Comparison of ENCODE assay signal across 14 cellular contexts in the genomic region with DNA sequence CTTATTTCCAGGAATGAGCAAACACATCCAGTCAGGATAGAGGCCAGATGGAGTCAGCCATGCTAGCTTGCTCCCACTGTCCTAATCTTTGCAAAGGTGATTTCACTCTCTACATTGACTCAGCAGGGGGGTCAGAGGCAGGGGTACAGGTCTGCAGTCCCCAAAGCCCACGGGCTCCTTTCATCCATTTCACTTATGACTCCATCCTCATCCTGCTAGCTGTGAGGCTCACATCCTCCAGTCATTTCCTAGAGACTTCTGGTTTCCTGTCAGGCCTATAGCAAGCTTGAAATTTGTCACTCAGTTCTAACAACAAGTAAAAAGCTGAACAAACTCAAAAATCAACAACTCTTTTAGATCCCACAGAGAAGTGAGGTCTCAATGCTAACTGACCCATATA.
A peak's percentile ranks its signal among the peaks of the same experiment; 100 is the strongest.
DNase-seq lines count a peak whose midpoint lies in the region; ATAC-seq and TF ChIP-seq lines count a peak whose summit lies in the region.
"Had no signal": no experiment of that assay in that cellular context is flagged by ENCODE, and none has a peak within 500 bp of the region (broad histone marks: within the 10 kb centered on the region; RNA-seq: fewer than 3 reads in every experiment).

No MANE protein-coding gene starts in this region.

- ATAC-seq in activated naive CD4-positive, alpha-beta T cell treated with anti-CD3 and anti-CD28 coated beads, Interleukin-2, amount 50 U/mL, for 72 hours, result peak; percentile 39 to 84
- ATAC-seq in GM18907 (IDR thresholded peaks at IDR 0.05; ENCODE audit: unreplicated experiment), result no peak
- ATAC-seq: CD8-positive, alpha-beta T cell had no signal

- DNase-seq in activated naive CD4-positive, alpha-beta T cell treated with anti-CD3 and anti-CD28 coated beads, Interleukin-2, amount 50 U/mL, for 72 hours (ENCODE audit: low spot score in 2 of 2), result no peak
- DNase-seq in activated naive CD4-positive, alpha-beta T cell treated with anti-CD3 and anti-CD28 coated beads, Interleukin-2, amount 50 U/mL, for 16 hours, result no peak
- DNase-seq in choroid plexus epithelial cell (ENCODE audit: low read depth) (peak; percentile 4), fibroblast of pulmonary artery (ENCODE audit: low read depth) (peak; percentile 8), pulmonary artery endothelial cell (ENCODE audit: low read depth, low spot score) (peak; percentile 57), HEK293T (ENCODE audit: extremely low spot score) (no peak), NOMO-1 (lab: John Stamatoyannopoulos, UW; ENCODE audit: unreplicated experiment in 2 of 2) (no peak)
- DNase-seq: CD8-positive, alpha-beta T cell; H7; NCI-H1105 treated with DMSO at 0.1 percent for 48 hours; NCI-H1694 treated with DMSO at 0.1 percent for 48 hours; Peyer's patch had no signal

- H3K9me3 Mint-ChIP-seq in activated naive CD4-positive, alpha-beta T cell treated with anti-CD3 and anti-CD28 coated beads, Interleukin-2, amount 50 U/mL, for 72 hours, result peaks cover 5 to 9% of the 10 kb centered on the region in 2 donors
- H3K9me3 Mint-ChIP-seq: CD8-positive, alpha-beta T cell had no signal

- no peak for TF ChIP-seq CTCF in choroid plexus epithelial cell (conservative IDR thresholded peaks at IDR 0.05; ENCODE audit: low read depth, low read length)
- no peak for TF ChIP-seq CTCF in fibroblast of pulmonary artery (IDR thresholded peaks at IDR 0.05; ENCODE audit: low read length, missing control alignments)

- H3K27ac Mint-ChIP-seq in activated naive CD4-positive, alpha-beta T cell treated with anti-CD3 and anti-CD28 coated beads, Interleukin-2, amount 50 U/mL, for 72 hours, result peak overlapping the region in 1 of 2 donors; percentile 29
- H3K27ac Mint-ChIP-seq: CD8-positive, alpha-beta T cell had no signal

- CTCF ChIA-PET in HEK293T (lab: Yijun Ruan, JAX), result no interaction called here

- no peaks in the 10 kb centered on the region for H3K36me3 Mint-ChIP-seq in activated naive CD4-positive, alpha-beta T cell treated with anti-CD3 and anti-CD28 coated beads, Interleukin-2, amount 50 U/mL, for 72 hours
- H3K36me3 Mint-ChIP-seq: CD8-positive, alpha-beta T cell had no signal

- POLR2A ChIA-PET in HEK293T (lab: Yijun Ruan, JAX), result no interaction called here

- H3K4me3 ChIP-seq in choroid plexus epithelial cell (ENCODE audit: low read depth, low read length) (no peak overlapping the region), fibroblast of pulmonary artery (replicated peaks; ENCODE audit: low read depth, low read length) (no peak overlapping the region)
- H3K4me3 ChIP-seq: BLaER1 treated with 17β-estradiol and CSF1 and Interleukin-3, amounts not matched to agents 10 nM and 100 nM; Peyer's patch had no signal

TF ChIP-seq in HEK293T, 16 proteins besides CTCF, POLR2A, EP300 and RAD21:
- no peak for TF ChIP-seq CTBP1 (IDR thresholded peaks at IDR 0.05; ENCODE audit: borderline replicate concordance)
- TF ChIP-seq NFRKB (IDR thresholded peaks at IDR 0.05), result no peak
- no peak for TF ChIP-seq ELF4 (IDR thresholded peaks at IDR 0.05)
- no peak for TF ChIP-seq FOXK2 (IDR thresholded peaks at IDR 0.05)
- TF ChIP-seq, protein P1, sequence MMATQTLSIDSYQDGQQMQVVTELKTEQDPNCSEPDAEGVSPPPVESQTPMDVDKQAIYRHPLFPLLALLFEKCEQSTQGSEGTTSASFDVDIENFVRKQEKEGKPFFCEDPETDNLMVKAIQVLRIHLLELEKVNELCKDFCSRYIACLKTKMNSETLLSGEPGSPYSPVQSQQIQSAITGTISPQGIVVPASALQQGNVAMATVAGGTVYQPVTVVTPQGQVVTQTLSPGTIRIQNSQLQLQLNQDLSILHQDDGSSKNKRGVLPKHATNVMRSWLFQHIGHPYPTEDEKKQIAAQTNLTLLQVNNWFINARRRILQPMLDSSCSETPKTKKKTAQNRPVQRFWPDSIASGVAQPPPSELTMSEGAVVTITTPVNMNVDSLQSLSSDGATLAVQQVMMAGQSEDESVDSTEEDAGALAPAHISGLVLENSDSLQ (IDR thresholded peaks at IDR 0.05), result no peak
- no peak for TF ChIP-seq L3MBTL2 (conservative IDR thresholded peaks at IDR 0.05)
- TF ChIP-seq BHLHE40 (IDR thresholded peaks at IDR 0.05; ENCODE audit: borderline replicate concordance), result no peak
- TF ChIP-seq LEF1 (IDR thresholded peaks at IDR 0.05; ENCODE audit: borderline replicate concordance), result no peak
- TF ChIP-seq TARDBP (IDR thresholded peaks at IDR 0.05), result no peak
- no peak for TF ChIP-seq HDGF (IDR thresholded peaks at IDR 0.05; ENCODE audit: borderline replicate concordance)
- no peak for TF ChIP-seq SP1 (IDR thresholded peaks at IDR 0.05)
- no peak for TF ChIP-seq FOXM1 (IDR thresholded peaks at IDR 0.05; ENCODE audit: borderline replicate concordance)
- no peak for TF ChIP-seq FOXA1 (IDR thresholded peaks at IDR 0.05)
- no peak for TF ChIP-seq ZNF384 (IDR thresholded peaks at IDR 0.05)
- no peak for TF ChIP-seq SUZ12 (IDR thresholded peaks at IDR 0.05)
- no peak for TF ChIP-seq ARNT (IDR thresholded peaks at IDR 0.05)

Comparison
In these comparisons a context has a peak if more than half of its experiments do, and no peak if none do; other contexts are left out.
1. DNase-seq: peak in choroid plexus epithelial cell (single experiment), fibroblast of pulmonary artery (single experiment) and pulmonary artery endothelial cell (single experiment); none in activated naive CD4-positive, alpha-beta T cell treated with anti-CD3 and anti-CD28 coated beads, Interleukin-2, amount 50 U/mL, for 72 hours (0 of 2), activated naive CD4-positive, alpha-beta T cell treated with anti-CD3 and anti-CD28 coated beads, Interleukin-2, amount 50 U/mL, for 16 hours (single experiment), HEK293T (single experiment) and NOMO-1 (0 of 2).